Comparison of ENCODE assay signal across 21 cellular contexts in the genomic region with DNA sequence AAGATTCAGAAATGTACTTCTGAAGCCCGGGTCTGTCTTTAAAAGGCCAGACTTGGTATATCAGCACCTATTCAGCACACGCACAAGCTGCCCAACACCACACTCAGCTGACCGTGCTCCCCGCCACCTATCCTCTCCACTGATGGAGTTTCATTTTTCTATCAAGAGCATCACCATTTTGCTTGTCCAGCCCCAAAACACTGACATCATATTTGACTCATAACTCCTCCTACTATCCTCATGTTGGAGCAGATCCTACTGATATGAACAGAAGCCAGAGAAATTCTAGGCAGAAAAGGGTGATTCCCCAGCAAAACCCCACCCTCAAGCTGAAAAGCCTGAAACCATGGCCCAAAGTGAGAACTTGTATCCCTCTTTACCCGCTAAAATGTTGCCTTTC.
DNase-seq lines count a peak whose midpoint lies in the region; ATAC-seq and TF ChIP-seq lines count a peak whose summit lies in the region.
"Had no signal": no experiment of that assay in that cellular context is flagged by ENCODE, and none has a peak within 500 bp of the region (broad histone marks: within the 10 kb centered on the region; RNA-seq: fewer than 3 reads in every experiment).

No MANE protein-coding gene starts in this region.

- H2AFZ ChIP-seq in osteoblast (ENCODE audit: low read length) = no peak overlapping the region
- H2AFZ ChIP-seq in Karpas-422 (ENCODE audit: low read length) = no peak overlapping the region

- no peak overlapping the region for H3K9ac ChIP-seq in adipocyte (ENCODE audit: low read length)
- H3K9ac ChIP-seq in Karpas-422 (ENCODE audit: low read length) = no peak overlapping the region

- H3K9me3 ChIP-seq in adipocyte (ENCODE audit: control insufficient read depth, low read length) (no peaks in the 10 kb centered on the region), osteoblast (ENCODE audit: low read depth, low read length) (no peaks in the 10 kb centered on the region), spleen (no peaks in the 10 kb centered on the region), Karpas-422 (ENCODE audit: low read length) (no peaks in the 10 kb centered on the region)

- H3K36me3 Mint-ChIP-seq in activated naive CD4-positive, alpha-beta T cell treated with anti-CD3 and anti-CD28 coated beads, Interleukin-2, amount 50 U/mL, for 72 hours = peaks cover 0 to 6% of the 10 kb centered on the region in 2 donors
- H3K36me3 Mint-ChIP-seq: CD4-positive, alpha-beta memory T cell; natural killer cell had no signal

- no peak for ATAC-seq in activated naive CD4-positive, alpha-beta T cell treated with anti-CD3 and anti-CD28 coated beads, Interleukin-2, amount 50 U/mL, for 72 hours
- ATAC-seq: activated CD8-positive, alpha-beta T cell treated with anti-CD3 and anti-CD28 coated beads, Interleukin-2, amount 10 ng/mL, durations not matched to agents 7 days and 5 days; HCT116; natural killer cell had no signal

- DNase-seq in EH (ENCODE audit: low read depth) (peak; percentile 45), adipocyte (ENCODE audit: low read depth) (peak; percentile 45), fibroblast of pulmonary artery (ENCODE audit: low read depth) (peak; percentile 60), osteoblast (ENCODE audit: insufficient read length, low spot score, missing footprints) (no peak), spleen (no peak), mucosa of gallbladder (ENCODE audit: low spot score) (no peak), Karpas-422 (no peak)
- no peak for DNase-seq in activated naive CD4-positive, alpha-beta T cell treated with anti-CD3 and anti-CD28 coated beads, Interleukin-2, amount 50 U/mL, for 72 hours (ENCODE audit: low spot score in 2 of 2)
- DNase-seq: activated CD8-positive, alpha-beta T cell treated with anti-CD3 and anti-CD28 coated beads, Interleukin-2, amount 10 ng/mL, durations not matched to agents 7 days and 5 days; activated naive CD4-positive, alpha-beta T cell treated with Interleukin-2 at 50 U/mL for 16 hours; activated T-cell treated with anti-CD3 and anti-CD28 coated beads, Interleukin-2, amount 50 U/mL, for 24 hours; CD4-positive, alpha-beta memory T cell; DMS79; immature natural killer cell; mesendoderm; natural killer cell; NCI-H187; posterior cingulate gyrus; stimulated activated CD4-positive, alpha-beta T cell treated with anti-CD3 and anti-CD28 coated beads, Interleukin-4, amount 100 ng/mL, for 4 hours; T1000 had no signal

- H3K27ac ChIP-seq in osteoblast (ENCODE audit: low read depth, low read length) = peak overlapping the region; percentile 81
- H3K27ac ChIP-seq in spleen = no peak overlapping the region
- no peak overlapping the region for H3K27ac ChIP-seq in Karpas-422 (ENCODE audit: low read length)

- H3K79me2 ChIP-seq in osteoblast (ENCODE audit: insufficient read depth, low read length) (peaks cover 2% of the 10 kb centered on the region), Karpas-422 (ENCODE audit: low read length) (no peaks in the 10 kb centered on the region)

- H3K4me3 ChIP-seq in adipocyte (ENCODE audit: low read length) (no peak overlapping the region), fibroblast of pulmonary artery (replicated peaks; ENCODE audit: low read depth, low read length) (no peak overlapping the region), osteoblast (ENCODE audit: insufficient read depth, low read length) (no peak overlapping the region), spleen (no peak overlapping the region), Karpas-422 (ENCODE audit: low read length) (no peak overlapping the region)

- no peak overlapping the region for H3K27ac Mint-ChIP-seq in activated naive CD4-positive, alpha-beta T cell treated with anti-CD3 and anti-CD28 coated beads, Interleukin-2, amount 50 U/mL, for 72 hours
- H3K27ac Mint-ChIP-seq: activated CD8-positive, alpha-beta T cell treated with anti-CD3 and anti-CD28 coated beads, Interleukin-2, amount 10 ng/mL, durations not matched to agents 7 days and 5 days; activated T-cell treated with anti-CD3 and anti-CD28 coated beads, Interleukin-2, amount 50 U/mL, for 24 hours; CD4-positive, alpha-beta memory T cell; immature natural killer cell; natural killer cell had no signal

- no peaks in the 10 kb centered on the region for H3K27me3 ChIP-seq in adipocyte (replicated peaks; ENCODE audit: control insufficient read depth, insufficient read depth, low read length)
- H3K27me3 ChIP-seq in osteoblast (ENCODE audit: insufficient read depth, low read length) = no peaks in the 10 kb centered on the region
- H3K27me3 ChIP-seq in spleen (replicated peaks in 1 of 7) = no peaks in the 10 kb centered on the region
- H3K27me3 ChIP-seq in Karpas-422 (ENCODE audit: low read length) = no peaks in the 10 kb centered on the region

- TF ChIP-seq CTCF in fibroblast of pulmonary artery (IDR thresholded peaks at IDR 0.05; ENCODE audit: low read length, missing control alignments) (no peak), osteoblast (IDR thresholded peaks at IDR 0.05; ENCODE audit: extremely low read depth, low read depth, low read length) (no peak), spleen (IDR thresholded peaks at IDR 0.05 in 8 of 11, conservative IDR thresholded peaks at IDR 0.05 in 3 of 11) (no peak)

- intact Hi-C loops in spleen (cut with DNase I; ENCODE audit: low total_unique reads) = no loop called here

- no peak overlapping the region for H3K4me2 ChIP-seq in osteoblast (ENCODE audit: insufficient read depth, low read length)
- H3K4me2 ChIP-seq in Karpas-422 (ENCODE audit: low read depth, low read length, poor library complexity, severe bottlenecking) = no peak overlapping the region

- TF ChIP-seq POLR2A in spleen (IDR thresholded peaks at IDR 0.05) = no peak

- H4K20me1 ChIP-seq in osteoblast (ENCODE audit: insufficient read depth, low read length) (no peaks in the 10 kb centered on the region), Karpas-422 (ENCODE audit: insufficient read depth, low read depth, low read length) (no peaks in the 10 kb centered on the region)

- peaks cover 40% of the 10 kb centered on the region for H3K4me1 ChIP-seq in adipocyte (ENCODE audit: control insufficient read depth, insufficient read depth, low read length)
- peaks cover 46% of the 10 kb centered on the region for H3K4me1 ChIP-seq in osteoblast (ENCODE audit: insufficient read depth, low read length)
- peaks cover 0 to 13% (median 6%) of the 10 kb centered on the region in 6 donors for H3K4me1 ChIP-seq in spleen
- no peaks in the 10 kb centered on the region for H3K4me1 ChIP-seq in Karpas-422 (ENCODE audit: low read length)

- H3K9me2 ChIP-seq in Karpas-422 (replicated peaks; ENCODE audit: insufficient read depth, low read length) = no peaks in the 10 kb centered on the region

- no peaks in the 10 kb centered on the region for H3K36me3 ChIP-seq in adipocyte (ENCODE audit: control insufficient read depth, insufficient read depth, low read length, severe bottlenecking)
- H3K36me3 ChIP-seq in osteoblast (ENCODE audit: insufficient read depth, low read length) = no peaks in the 10 kb centered on the region
- no peaks in the 10 kb centered on the region for H3K36me3 ChIP-seq in spleen
- H3K36me3 ChIP-seq in Karpas-422 (ENCODE audit: insufficient read depth, low read length) = no peaks in the 10 kb centered on the region

- 71 to 99% (median 77%) methylated on average over 5 of the region's 5 CpGs for WGBS in spleen, 5 donors

- H3K9me3 Mint-ChIP-seq in activated naive CD4-positive, alpha-beta T cell treated with anti-CD3 and anti-CD28 coated beads, Interleukin-2, amount 50 U/mL, for 72 hours = peaks cover 0 to 7% of the 10 kb centered on the region in 2 donors
- H3K9me3 Mint-ChIP-seq: activated T-cell treated with anti-CD3 and anti-CD28 coated beads, Interleukin-2, amount 50 U/mL, for 24 hours; natural killer cell had no signal

Comparison
In these comparisons a context has a peak if more than half of its experiments do, and no peak if none do; other contexts are left out.
1. DNase-seq: peak in EH (single experiment), adipocyte (single experiment) and fibroblast of pulmonary artery (single experiment); none in osteoblast (single experiment), spleen (single experiment), mucosa of gallbladder (single experiment), Karpas-422 (single experiment) and activated naive CD4-positive, alpha-beta T cell treated with anti-CD3 and anti-CD28 coated beads, Interleukin-2, amount 50 U/mL, for 72 hours (0 of 2).